21 cellular contexts compared by ENCODE assay signal in genomic region chr20:23296841-23297701, GRCh38. TPM values are rescaled to one million over a fixed set of nuclear protein-coding genes. Genes with fewer than 3 reads are reported as not detected.
DNase-seq lines count a peak whose midpoint lies in the region; ATAC-seq and TF ChIP-seq lines count a peak whose summit lies in the region.
"Had no signal": no experiment of that assay in that cellular context is flagged by ENCODE, and none has a peak within 500 bp of the region (broad histone marks: within the 10 kb centered on the region; RNA-seq: fewer than 3 reads in every experiment).

No MANE protein-coding gene starts in this region.

- ATAC-seq in HG02840 (IDR thresholded peaks at IDR 0.05; ENCODE audit: low FRiP score, unreplicated experiment) = no peak
- no peak for ATAC-seq in GM18870 (IDR thresholded peaks at IDR 0.05; ENCODE audit: unreplicated experiment)
- ATAC-seq: activated CD4-positive, alpha-beta T cell treated with anti-CD3 and anti-CD28 coated beads for 36 hours; CD8-positive, alpha-beta T cell; stimulated activated naive B cell treated with anti-CD40 and anti-IgM and Interleukin-4, amounts not matched to agents 10 μg/mL and 1 μg/mL and 100 μg/mL, for 72 hours had no signal

- no peak overlapping the region for H4K91ac ChIP-seq in neuronal stem cell (ENCODE audit: low read depth, low read length, poor library complexity)

- no peak overlapping the region for H3K27ac ChIP-seq in neuronal stem cell (replicated peaks; ENCODE audit: low read length)
- H3K27ac ChIP-seq: heart right ventricle had no signal

- H3K9me3 Mint-ChIP-seq in MCF 10A (ENCODE audit: unreplicated experiment) = no peaks in the 10 kb centered on the region
- H3K9me3 Mint-ChIP-seq: CD8-positive, alpha-beta T cell; stimulated activated naive B cell treated with anti-CD40 and anti-IgM and Interleukin-4, amounts not matched to agents 10 μg/mL and 1 μg/mL and 100 μg/mL, for 72 hours had no signal

- no peak overlapping the region for H3K18ac ChIP-seq in neuronal stem cell (ENCODE audit: low read length)

- intact Hi-C loops in MCF 10A (cut with micrococcal nuclease) = no loop called here

- H3K14ac ChIP-seq in neuronal stem cell (ENCODE audit: low read length) = no peak overlapping the region

- peaks cover 0 to 10% of the 10 kb centered on the region in 2 donors for H3K4me1 ChIP-seq in neuronal stem cell (ENCODE audit: control insufficient read depth in 2 of 2, insufficient read depth in 1 of 2, low read depth in 1 of 2, low read length in 2 of 2)

- H2BK120ac ChIP-seq in neuronal stem cell (ENCODE audit: low read depth, low read length) = no peak overlapping the region

- H3K4ac ChIP-seq in neuronal stem cell (ENCODE audit: low read length) = no peak overlapping the region

- H3K4me1 Mint-ChIP-seq in MCF 10A (ENCODE audit: insufficient read depth, unreplicated experiment) = no peaks in the 10 kb centered on the region
- H3K4me1 Mint-ChIP-seq: activated CD4-positive, alpha-beta T cell treated with anti-CD3 and anti-CD28 coated beads for 36 hours; stimulated activated naive B cell treated with anti-CD40 and anti-IgM and Interleukin-4, amounts not matched to agents 10 μg/mL and 1 μg/mL and 100 μg/mL, for 72 hours had no signal

- no CpG with 5 or more reads among the region's 17 CpGs for WGBS in neuronal stem cell (ENCODE audit: extremely low coverage in 2 of 2, insufficient read length in 2 of 2, insufficient replicate concordance in 1 of 2), 2 donors

- no peak overlapping the region for H3K4me3 ChIP-seq in neuronal stem cell (ENCODE audit: low read length in 2 of 2)
- H3K4me3 ChIP-seq: heart right ventricle, ovary had no signal

- H3K79me1 ChIP-seq in neuronal stem cell (ENCODE audit: low read depth, low read length) = no peaks in the 10 kb centered on the region

- H3K9ac ChIP-seq in neuronal stem cell (ENCODE audit: low read depth, low read length, poor library complexity) = no peak overlapping the region

- no peak overlapping the region for H3K4me2 ChIP-seq in neuronal stem cell (ENCODE audit: insufficient read depth, low read length, poor library complexity, severe bottlenecking)

- no peak overlapping the region for H3K23ac ChIP-seq in neuronal stem cell (ENCODE audit: low read depth, low read length, poor library complexity)

- no peak overlapping the region for H3K4me3 Mint-ChIP-seq in MCF 10A (ENCODE audit: unreplicated experiment)
- H3K4me3 Mint-ChIP-seq: activated CD4-positive, alpha-beta T cell treated with anti-CD3 and anti-CD28 coated beads for 36 hours; CD8-positive, alpha-beta T cell; stimulated activated naive B cell treated with anti-CD40 and anti-IgM and Interleukin-4, amounts not matched to agents 10 μg/mL and 1 μg/mL and 100 μg/mL, for 72 hours had no signal

- H3K36me3 Mint-ChIP-seq in MCF 10A (ENCODE audit: insufficient read depth, unreplicated experiment) = no peaks in the 10 kb centered on the region
- H3K36me3 Mint-ChIP-seq: CD8-positive, alpha-beta T cell; stimulated activated naive B cell treated with anti-CD40 and anti-IgM and Interleukin-4, amounts not matched to agents 10 μg/mL and 1 μg/mL and 100 μg/mL, for 72 hours had no signal

- POLR2A ChIA-PET in MCF 10A (lab: Yijun Ruan, JAX) = no interaction called here

- H3K27me3 ChIP-seq in neuronal stem cell (ENCODE audit: control insufficient read depth in 3 of 3, insufficient read depth in 3 of 3, low read depth in 1 of 3, low read length in 3 of 3) = peaks cover 0 to 7% (median 0%) of the 10 kb centered on the region in 3 experiments
- H3K27me3 ChIP-seq: ovary had no signal

- H2BK12ac ChIP-seq in neuronal stem cell (ENCODE audit: low read length) = no peak overlapping the region

- H3K36me3 ChIP-seq in neuronal stem cell (replicated peaks in 1 of 2; ENCODE audit: control insufficient read depth in 2 of 2, insufficient read depth in 2 of 2, low read length in 2 of 2) = no peaks in the 10 kb centered on the region
- H3K36me3 ChIP-seq: heart right ventricle, ovary had no signal

- no TSS peak for BruUV-seq in MCF 10A (replicated peaks; lab: Mats Ljungman, UMichigan)

- no peak overlapping the region for H3K27ac Mint-ChIP-seq in MCF 10A (ENCODE audit: low read depth, unreplicated experiment)
- H3K27ac Mint-ChIP-seq: activated CD4-positive, alpha-beta T cell treated with anti-CD3 and anti-CD28 coated beads for 36 hours; CD8-positive, alpha-beta T cell; stimulated activated naive B cell treated with anti-CD40 and anti-IgM and Interleukin-4, amounts not matched to agents 10 μg/mL and 1 μg/mL and 100 μg/mL, for 72 hours had no signal

- CTCF ChIA-PET in MCF 10A (lab: Yijun Ruan, JAX) = interaction anchor here (0.5 kb wide), 1 partner anchor 162 kb away, joined by 3 read pairs; no protein-coding TSS in a partner anchor

- no peak overlapping the region for H2BK5ac ChIP-seq in neuronal stem cell (ENCODE audit: low read length)

- H2AK5ac ChIP-seq in neuronal stem cell (ENCODE audit: low read depth, low read length) = no peak overlapping the region

- no peaks in the 10 kb centered on the region for H3K27me3 Mint-ChIP-seq in MCF 10A (ENCODE audit: insufficient read depth, unreplicated experiment)
- H3K27me3 Mint-ChIP-seq: activated CD4-positive, alpha-beta T cell treated with anti-CD3 and anti-CD28 coated beads for 36 hours had no signal

- H3K9me3 ChIP-seq in neuronal stem cell (replicated peaks in 1 of 2; ENCODE audit: control insufficient read depth in 2 of 2, insufficient read depth in 1 of 2, low read depth in 1 of 2, low read length in 2 of 2) = peaks cover 0 to 2% of the 10 kb centered on the region in 2 donors
- H3K9me3 ChIP-seq: heart right ventricle, ovary had no signal

- TF ChIP-seq CTCF in MCF 10A (IDR thresholded peaks at IDR 0.05; ENCODE audit: unreplicated experiment) = no peak

- H2BK15ac ChIP-seq in neuronal stem cell (ENCODE audit: low read length) = no peak overlapping the region

- DNase-seq in AG08396 (ENCODE audit: low spot score) (peak; percentile 56), NCI-H748 treated with DMSO at 0.1 percent for 48 hours (lab: John Stamatoyannopoulos, UW) (peak; percentile 4), fibroblast of gingiva (ENCODE audit: low read depth) (peak; percentile 72), neuronal stem cell (ENCODE audit: low spot score) (peak; percentile 38), NCI-H774 (lab: John Stamatoyannopoulos, UW) (no peak), MCF 10A (ENCODE audit: unreplicated experiment) (no peak)
- DNase-seq: activated CD4-positive, alpha-beta T cell treated with anti-CD3 and anti-CD28 coated beads for 36 hours; activated gamma-delta T cell treated with Interleukin-2 at 50 U/mL for 16 hours; CD8-positive, alpha-beta T cell; dermis blood vessel endothelial cell; DMS79 treated with DMSO at 0.1 percent for 48 hours; HCEC 1CT; heart right ventricle; NCI-H1694 treated with DMSO at 0.1 percent for 48 hours; NCI-H345; ovary; SIG-M5; stimulated activated CD4-positive, alpha-beta T cell treated with anti-CD3 and anti-CD28 coated beads, Interleukin-12 subunit alpha, Interleukin-12 subunit beta, amount 100 ng/mL, for 4 hours; stimulated activated naive B cell treated with anti-CD40 and anti-IgM and Interleukin-4, amounts not matched to agents 10 μg/mL and 1 μg/mL and 100 μg/mL, for 72 hours had no signal

- no peak overlapping the region for H4K8ac ChIP-seq in neuronal stem cell (ENCODE audit: low read depth, low read length)

- H2AFZ ChIP-seq in neuronal stem cell (ENCODE audit: low read length) = no peak overlapping the region

RNA-seq across cellular contexts. Expression of gene NXT1, which starts 53.5 kb away (rescaled TPM):
- polyA plus RNA-seq in neuronal stem cell (2013, experiment 1 of 2) = 32.1 TPM
- 32.9 TPM for polyA plus RNA-seq in neuronal stem cell (2013, experiment 2 of 2)
- 32.2 and 40.1 TPM in 2 replicates for total RNA-seq in MCF 10A (2022)

Comparison
In these comparisons a context has a peak if more than half of its experiments do, and no peak if none do; other contexts are left out.
1. DNase-seq: peak in AG08396 (single experiment), NCI-H748 treated with DMSO at 0.1 percent for 48 hours (single experiment), fibroblast of gingiva (single experiment) and neuronal stem cell (single experiment); none in NCI-H774 (single experiment) and MCF 10A (single experiment).